Comparison of ENCODE assay signal across 14 cellular contexts in the genomic region with DNA sequence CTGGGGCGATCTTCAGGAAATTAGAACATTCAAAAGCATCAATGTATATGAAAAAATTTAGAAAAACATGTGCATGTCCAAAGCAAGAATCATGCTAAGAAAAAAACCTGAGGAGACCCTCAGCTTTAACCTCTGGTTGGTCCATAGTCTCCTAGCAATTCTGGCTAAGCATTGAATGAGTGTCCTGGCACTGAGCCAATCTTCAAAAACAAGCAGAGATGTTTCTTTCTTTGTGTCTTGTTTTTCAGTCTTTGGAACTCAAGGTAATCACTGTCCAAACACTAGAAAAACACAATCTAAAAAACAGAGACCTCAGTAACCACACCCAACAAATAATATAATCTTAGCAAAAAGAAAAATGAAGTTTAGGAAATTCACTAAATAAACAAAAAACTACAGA.
"Had no signal": no experiment of that assay in that cellular context is flagged by ENCODE, and none has a peak within 500 bp of the region (broad histone marks: within the 10 kb centered on the region; RNA-seq: fewer than 3 reads in every experiment).

No MANE protein-coding gene starts in this region.

- H3K27ac Mint-ChIP-seq: activated CD4-positive, alpha-beta memory T cell treated with anti-CD3 and anti-CD28 coated beads for 36 hours; activated T-cell treated with anti-CD3 and anti-CD28 coated beads, Interleukin-2, amount 50 U/mL, for 72 hours had no signal

- H3K4me3 Mint-ChIP-seq: activated CD4-positive, alpha-beta memory T cell treated with anti-CD3 and anti-CD28 coated beads for 36 hours; activated T-cell treated with anti-CD3 and anti-CD28 coated beads, Interleukin-2, amount 50 U/mL, for 72 hours had no signal

- ATAC-seq: activated T-cell treated with anti-CD3 and anti-CD28 coated beads, Interleukin-2, amount 50 U/mL, for 72 hours; gastrocnemius medialis; left lung had no signal

- H3K27me3 ChIP-seq: breast epithelium, gastrocnemius medialis, left lung had no signal

- H3K4me1 ChIP-seq: breast epithelium, gastrocnemius medialis, left lung had no signal

- H3K36me3 Mint-ChIP-seq: activated CD4-positive, alpha-beta memory T cell treated with anti-CD3 and anti-CD28 coated beads for 36 hours had no signal

- H3K4me3 ChIP-seq: breast epithelium, gastrocnemius medialis, left lung had no signal

- H3K27me3 Mint-ChIP-seq: activated CD4-positive, alpha-beta memory T cell treated with anti-CD3 and anti-CD28 coated beads for 36 hours had no signal

- DNase-seq: activated CD4-positive, alpha-beta memory T cell treated with anti-CD3 and anti-CD28 coated beads for 36 hours; activated CD8-positive, alpha-beta memory T cell treated with anti-CD3 and anti-CD28 coated beads, Interleukin-2, amount 50 U/mL, for 4 hours; activated T-cell treated with anti-CD3 and anti-CD28 coated beads, Interleukin-2, amount 50 U/mL, for 72 hours; aorta; gastrocnemius medialis; islet precursor cell; left lung; stimulated activated CD4-positive, alpha-beta T cell treated with anti-CD3 and anti-CD28 coated beads, Interleukin-12 subunit alpha, Interleukin-12 subunit beta, amount 100 ng/mL, for 4 hours; stimulated activated naive CD4-positive, alpha-beta T cell; substantia nigra; T1000; trophoblast cell had no signal

- H3K9me3 ChIP-seq: gastrocnemius medialis had no signal

- H3K27ac ChIP-seq: breast epithelium, gastrocnemius medialis, left lung, VCaP had no signal

- H3K36me3 ChIP-seq: breast epithelium, gastrocnemius medialis, left lung had no signal
